In the genomic region with DNA sequence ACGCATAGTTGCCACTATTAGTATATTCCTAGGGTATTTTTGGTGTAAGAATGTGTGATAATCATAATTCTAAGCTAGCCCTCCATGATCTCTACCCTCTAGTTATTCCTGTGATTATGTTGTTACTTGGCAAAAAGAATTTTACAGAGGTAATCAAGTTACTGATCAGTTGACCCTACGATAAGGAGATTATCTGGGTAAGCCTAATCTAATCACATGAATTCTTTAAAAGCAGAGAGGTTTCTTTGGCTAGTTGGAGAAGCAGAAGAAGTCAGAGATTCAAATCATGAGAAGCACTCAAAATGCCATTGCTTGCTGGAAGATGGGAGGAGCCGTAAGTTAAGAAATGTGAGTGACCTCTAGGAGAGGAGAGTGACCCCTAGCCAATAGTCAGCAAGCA, we compare ENCODE assay signal across 29 cellular contexts.
DNase-seq lines count a peak whose midpoint lies in the region; ATAC-seq, FAIRE-seq and TF ChIP-seq lines count a peak whose summit lies in the region.
"Had no signal": no experiment of that assay in that cellular context is flagged by ENCODE, and none has a peak within 500 bp of the region (broad histone marks: within the 10 kb centered on the region; RNA-seq: fewer than 3 reads in every experiment).

No MANE protein-coding gene starts in this region.

- H3K4me2 ChIP-seq in IMR-90 (ENCODE audit: low read depth, low read length) (no peak overlapping the region), H1 (ENCODE audit: insufficient read depth in 1 of 2, low read depth in 2 of 2, low read length in 2 of 2) (no peak overlapping the region), mesendoderm (ENCODE audit: low read length) (no peak overlapping the region)
- H3K4me2 ChIP-seq: BLaER1 treated with 17β-estradiol and CSF1 and Interleukin-3, amounts not matched to agents 10 nM and 100 nM had no signal

- no peak for TF ChIP-seq EP300 in H1 (IDR thresholded peaks at IDR 0.05; ENCODE audit: borderline replicate concordance in 1 of 2, low read depth in 2 of 2, low read length in 2 of 2)

- H2BK20ac ChIP-seq in IMR-90 (ENCODE audit: low read depth, low read length) (0 out of 2 replicates have a peak overlapping the region, but pooled peaks have one; percentile 20), H1 (ENCODE audit: low read length) (no peak overlapping the region)

- 0 out of 4 replicates have a peak overlapping the region, but pooled peaks of 1 of the 2 experiments have one; percentile 11 for H4K8ac ChIP-seq in IMR-90 (ENCODE audit: low read depth in 2 of 2, low read length in 2 of 2)
- H4K8ac ChIP-seq in H1 (ENCODE audit: extremely low read depth, insufficient read depth, low read length) = no peak overlapping the region
- no peak overlapping the region for H4K8ac ChIP-seq in mesendoderm (ENCODE audit: low read depth, low read length)

- dilution Hi-C loops in IMR-90 (cut with HindIII; ENCODE audit: low sequenced_read_pairs, unreplicated experiment) = no loop called here

- no peaks in the 10 kb centered on the region for H3K9me1 ChIP-seq in IMR-90 (ENCODE audit: insufficient read depth, low read length)

- peak overlapping the region; percentile 73 for H2AFZ ChIP-seq in ACC112 (ENCODE audit: low read length, unreplicated experiment)
- no peak overlapping the region for H2AFZ ChIP-seq in IMR-90 (replicated peaks; ENCODE audit: low read length, poor library complexity)
- H2AFZ ChIP-seq in H1 (ENCODE audit: low read length) = peak overlapping the region; percentile 43

- BruUV-seq in IMR-90 (replicated peaks; lab: Mats Ljungman, UMichigan) = no TSS peak

- H3K79me1 ChIP-seq in IMR-90 (ENCODE audit: low read depth in 1 of 2, low read length in 2 of 2) (no peaks in the 10 kb centered on the region), H1 (ENCODE audit: low read depth, low read length) (no peaks in the 10 kb centered on the region), mesendoderm (ENCODE audit: low read length) (no peaks in the 10 kb centered on the region)

- TF ChIP-seq RAD21 in IMR-90 (IDR thresholded peaks at IDR 0.05; ENCODE audit: low read length) (no peak), H1 (IDR thresholded peaks at IDR 0.05 in 1 of 2, conservative IDR thresholded peaks at IDR 0.05 in 1 of 2; ENCODE audit: low read depth in 2 of 2, low read length in 2 of 2) (no peak)

- H3K14ac ChIP-seq in IMR-90 (replicated peaks; ENCODE audit: low read depth, low read length) = no peak overlapping the region
- no peak overlapping the region for H3K14ac ChIP-seq in H1 (ENCODE audit: insufficient read length)

- TF ChIP-seq POLR2A in IMR-90 (IDR thresholded peaks at IDR 0.05; ENCODE audit: low read depth, low read length) (no peak), H1 (IDR thresholded peaks at IDR 0.05; ENCODE audit: control extremely low read depth in 1 of 2, low read depth in 2 of 2, low read length in 2 of 2) (no peak)

- H3K36me3 ChIP-seq in ACC112 (ENCODE audit: insufficient read depth, low read length) (peaks cover 3% of the 10 kb centered on the region; the same call in 1 of the 2 replicates), IMR-90 (ENCODE audit: control insufficient read depth, insufficient read depth, low read length) (no peaks in the 10 kb centered on the region), H1 (ENCODE audit: control insufficient read depth in 2 of 4, insufficient read depth in 4 of 4, low read length in 3 of 4) (no peaks in the 10 kb centered on the region), mesendoderm (ENCODE audit: control insufficient read depth, insufficient read depth, low read length) (no peaks in the 10 kb centered on the region)
- H3K36me3 ChIP-seq: BLaER1 treated with 17β-estradiol and CSF1 and Interleukin-3, amounts not matched to agents 10 nM and 100 nM had no signal

- H3K4ac ChIP-seq in IMR-90 (ENCODE audit: low read depth, low read length) (no peak overlapping the region; the same call in 1 of the 2 replicates), H1 (replicated peaks; ENCODE audit: insufficient read length, low read depth, low read length) (no peak overlapping the region), mesendoderm (ENCODE audit: low read depth, low read length) (no peak overlapping the region)

- no peak overlapping the region for H3K9ac ChIP-seq in IMR-90 (ENCODE audit: low read depth, low read length)
- H3K9ac ChIP-seq in H1 (replicated peaks in 1 of 4; ENCODE audit: extremely low read depth in 1 of 4, low read depth in 3 of 4, low read length in 3 of 4) = no peak overlapping the region
- H3K9ac ChIP-seq in mesendoderm (ENCODE audit: low read length) = no peak overlapping the region
- H3K9ac ChIP-seq: BLaER1 treated with 17β-estradiol and CSF1 and Interleukin-3, amounts not matched to agents 10 nM and 100 nM had no signal

- H2BK15ac ChIP-seq in IMR-90 (ENCODE audit: low read depth, low read length) = no peak overlapping the region
- H2BK15ac ChIP-seq in H1 (ENCODE audit: low read length) = no peak overlapping the region
- H2BK15ac ChIP-seq in mesendoderm (replicated peaks; ENCODE audit: low read depth) = no peak overlapping the region

- FAIRE-seq in H1 (lab: Jason Lieb, UNC) = no peak
- FAIRE-seq: GM12891, HepG2, K562 had no signal

- CTCF ChIA-PET in IMR-90 (lab: Yijun Ruan, JAX) (interaction anchor here (0.9 to 1.3 kb wide), 2 partner anchors 56 to 66 kb away, joined by 3 read pairs; no protein-coding TSS in a partner anchor), H1 (lab: Charles Lee; ENCODE audit: partially characterized antibody) (interaction anchor here (0.8 to 1.9 kb wide), 8 partner anchors 11 to 283 kb away, joined by 3 to 10 read pairs (median 4); no protein-coding TSS in a partner anchor)

- no peak overlapping the region for H2AK5ac ChIP-seq in IMR-90 (ENCODE audit: low read depth, low read length)
- H2AK5ac ChIP-seq in H1 (ENCODE audit: low read depth, low read length) = no peak overlapping the region
- no peak overlapping the region for H2AK5ac ChIP-seq in mesendoderm (ENCODE audit: low read length)

- H2BK120ac ChIP-seq in IMR-90 (ENCODE audit: low read depth, low read length) (no peak overlapping the region; the same call in 1 of the 2 replicates), H1 (replicated peaks; ENCODE audit: low read depth, low read length) (no peak overlapping the region), mesendoderm (ENCODE audit: low read depth, low read length) (no peak overlapping the region)

- H2BK12ac ChIP-seq in H1 (ENCODE audit: low read depth, low read length) = no peak overlapping the region

- no peak overlapping the region for H3K27ac ChIP-seq in ACC112 (ENCODE audit: low read depth, low read length)
- H3K27ac ChIP-seq in IMR-90 (ENCODE audit: insufficient read depth, low read length) = no peak overlapping the region
- no peak overlapping the region for H3K27ac ChIP-seq in H1 (ENCODE audit: low read depth, low read length)
- no peak overlapping the region for H3K27ac ChIP-seq in mesendoderm (ENCODE audit: low read depth, low read length)
- H3K27ac ChIP-seq: BLaER1 treated with 17β-estradiol and CSF1 and Interleukin-3, amounts not matched to agents 10 nM and 100 nM; RWPE1 had no signal

- H4K5ac ChIP-seq in IMR-90 (ENCODE audit: low read depth, low read length) (no peak overlapping the region), H1 (ENCODE audit: insufficient read length, low read depth, low read length) (no peak overlapping the region), mesendoderm (ENCODE audit: low read length) (no peak overlapping the region)

- POLR2A ChIA-PET in IMR-90 (lab: Charles Lee; ENCODE audit: unreplicated experiment) (no interaction called here), H1 (lab: Charles Lee; ENCODE audit: partially characterized antibody) (no interaction called here)

- H2BK5ac ChIP-seq in IMR-90 (ENCODE audit: low read depth, low read length, poor library complexity, severe bottlenecking) (no peak overlapping the region), H1 (ENCODE audit: low read depth, low read length) (no peak overlapping the region), mesendoderm (ENCODE audit: low read length) (no peak overlapping the region)

- H3K4me1 ChIP-seq in ACC112 (ENCODE audit: control insufficient read depth, insufficient read depth, low read length, unreplicated experiment) = peaks cover 42% of the 10 kb centered on the region
- peaks cover 12% of the 10 kb centered on the region for H3K4me1 ChIP-seq in IMR-90 (ENCODE audit: control insufficient read depth, insufficient read depth, low read length)
- H3K4me1 ChIP-seq in H1 (replicated peaks in 1 of 4; ENCODE audit: control insufficient read depth in 3 of 4, insufficient read depth in 4 of 4, low read length in 3 of 4) = no peaks in the 10 kb centered on the region
- H3K4me1 ChIP-seq in mesendoderm (ENCODE audit: control insufficient read depth, low read depth, low read length) = no peaks in the 10 kb centered on the region

- no peaks in the 10 kb centered on the region for H3K23me2 ChIP-seq in H1 (ENCODE audit: low read depth, low read length)

- H3K56ac ChIP-seq in IMR-90 (ENCODE audit: extremely low read depth, insufficient read depth, low read length) = no peak overlapping the region
- H3K56ac ChIP-seq in H1 (replicated peaks; ENCODE audit: insufficient read length, low read depth, low read length) = no peak overlapping the region
- no peak overlapping the region for H3K56ac ChIP-seq in mesendoderm (ENCODE audit: low read length)

- intact Hi-C loops in IMR-90 (cut with micrococcal nuclease) = no loop called here

- no peak overlapping the region for H2AK9ac ChIP-seq in IMR-90 (replicated peaks; ENCODE audit: low read depth, low read length, poor library complexity)

- no peaks in the 10 kb centered on the region for H3K9me3 ChIP-seq in IMR-90 (ENCODE audit: control insufficient read depth, insufficient read depth, low read length)
- H3K9me3 ChIP-seq in H1 (ENCODE audit: insufficient read depth in 2 of 2, low read depth in 1 of 2, low read length in 1 of 2) = no peaks in the 10 kb centered on the region
- H3K9me3 ChIP-seq: Caco-2 had no signal

- no CpG with 5 or more reads among the region's 3 CpGs for WGBS in IMR-90 (ENCODE audit: extremely low coverage in 2 of 2, insufficient read length in 1 of 2), 2 experiments
- 75% methylated on average over 3 of the region's 3 CpGs; no CpG with 5 or more reads in 1 of the 2 experiments for WGBS in H1 (ENCODE audit: extremely low coverage in 1 of 2, insufficient coverage in 1 of 2, insufficient read length in 1 of 2, insufficient replicate concordance in 2 of 2, low coverage in 1 of 2, low lambda C conversion rate in 2 of 2, missing lambda C conversion rate in 1 of 2), 2 experiments
- WGBS in mesendoderm (ENCODE audit: extremely low coverage, insufficient coverage, low lambda C conversion rate) = no CpG with 5 or more reads among the region's 3 CpGs

- ATAC-seq in IMR-90 (ENCODE audit: low read depth) = no peak
- ATAC-seq: CD8-positive, alpha-beta T cell; HepG2; K562 had no signal

- no peaks in the 10 kb centered on the region for H4K20me1 ChIP-seq in IMR-90 (ENCODE audit: insufficient read depth, low read length)
- H4K20me1 ChIP-seq in H1 (replicated peaks in 1 of 2; ENCODE audit: control insufficient read depth in 1 of 2, insufficient read depth in 2 of 2, low read length in 2 of 2) = no peaks in the 10 kb centered on the region
- H4K20me1 ChIP-seq: BLaER1 treated with 17β-estradiol and CSF1 and Interleukin-3, amounts not matched to agents 10 nM and 100 nM had no signal

- H3K27me3 ChIP-seq in ACC112 (ENCODE audit: insufficient read depth, low read length) (no peaks in the 10 kb centered on the region), IMR-90 (ENCODE audit: control insufficient read depth, insufficient read depth, low read length) (no peaks in the 10 kb centered on the region), H1 (replicated peaks in 1 of 4; ENCODE audit: control insufficient read depth in 3 of 4, extremely low read depth in 1 of 4, insufficient read depth in 3 of 4, low read length in 3 of 4) (no peaks in the 10 kb centered on the region), mesendoderm (ENCODE audit: insufficient read depth, low read length, poor library complexity) (no peaks in the 10 kb centered on the region)
- H3K27me3 ChIP-seq: BLaER1 treated with 17β-estradiol and CSF1 and Interleukin-3, amounts not matched to agents 10 nM and 100 nM had no signal

- H3K23ac ChIP-seq in IMR-90 (ENCODE audit: low read depth, low read length) (no peak overlapping the region; the same call in 1 of the 2 replicates), H1 (ENCODE audit: insufficient read length) (no peak overlapping the region), mesendoderm (ENCODE audit: low read length) (no peak overlapping the region)

- H4K91ac ChIP-seq in IMR-90 (ENCODE audit: insufficient read depth, low read depth, low read length) (no peak overlapping the region), H1 (replicated peaks; ENCODE audit: insufficient read length, low read length) (no peak overlapping the region)

- DNase-seq in IMR-90 (no peak), H1 (ENCODE audit: low read depth in 1 of 2, low spot score in 2 of 2) (no peak), mesendoderm (peak; percentile 37), NCI-H1436 treated with DMSO at 0.1 percent for 48 hours (lab: John Stamatoyannopoulos, UW) (no peak), NCI-H2107 (lab: John Stamatoyannopoulos, UW) (no peak)
- DNase-seq in activated CD8-positive, alpha-beta memory T cell treated with anti-CD3 and anti-CD28 coated beads, Interleukin-2, amount 50 U/mL, for 48 hours = no peak
- DNase-seq: AML-193; Caco-2; CD8-positive, alpha-beta T cell; DMS79; EL; GF-D8; H9; HFFc6; Kasumi-1; MV-4-11; NCI-H1105; NCI-H146; NCI-H1930; NCI-H446 treated with DMSO at 0.1 percent for 48 hours; NCI-H526; SHP77; SW 1271 had no signal

- H3K18ac ChIP-seq in IMR-90 (ENCODE audit: low read depth, low read length) (no peak overlapping the region), H1 (ENCODE audit: extremely low read depth, low read length) (no peak overlapping the region), mesendoderm (ENCODE audit: low read length) (no peak overlapping the region)

- TF ChIP-seq CTCF in IMR-90 (conservative IDR thresholded peaks at IDR 0.05; ENCODE audit: low read depth, low read length) = no peak
- TF ChIP-seq CTCF in H1 (IDR thresholded peaks at IDR 0.05; ENCODE audit: control extremely low read depth in 1 of 3, insufficient read depth in 1 of 3, low read depth in 1 of 3, low read length in 3 of 3) = no peak

- H3K79me2 ChIP-seq in ACC112 (ENCODE audit: control insufficient read depth, insufficient read depth, low read length, unreplicated experiment) (no peaks in the 10 kb centered on the region), H1 (ENCODE audit: control insufficient read depth in 1 of 2, insufficient read depth in 2 of 2, low read length in 2 of 2) (no peaks in the 10 kb centered on the region), mesendoderm (ENCODE audit: control insufficient read depth, insufficient read depth, low read length) (no peaks in the 10 kb centered on the region)

- in situ Hi-C loops in IMR-90 (cut with MboI; ENCODE audit: low sequenced_read_pairs) = no loop called here

- H3K4me3 ChIP-seq in ACC112 (ENCODE audit: low read depth, low read length) = no peak overlapping the region
- no peak overlapping the region for H3K4me3 ChIP-seq in IMR-90 (ENCODE audit: insufficient read depth, low read depth, low read length)
- H3K4me3 ChIP-seq in H1 (ENCODE audit: extremely low read depth in 1 of 4, insufficient read depth in 2 of 4, low read depth in 3 of 4, low read length in 4 of 4) = no peak overlapping the region
- no peak overlapping the region for H3K4me3 ChIP-seq in mesendoderm (ENCODE audit: low read length)
- H3K4me3 ChIP-seq: BLaER1 treated with 17β-estradiol and CSF1 and Interleukin-3, amounts not matched to agents 10 nM and 100 nM; K562 had no signal
